In the genomic region with DNA sequence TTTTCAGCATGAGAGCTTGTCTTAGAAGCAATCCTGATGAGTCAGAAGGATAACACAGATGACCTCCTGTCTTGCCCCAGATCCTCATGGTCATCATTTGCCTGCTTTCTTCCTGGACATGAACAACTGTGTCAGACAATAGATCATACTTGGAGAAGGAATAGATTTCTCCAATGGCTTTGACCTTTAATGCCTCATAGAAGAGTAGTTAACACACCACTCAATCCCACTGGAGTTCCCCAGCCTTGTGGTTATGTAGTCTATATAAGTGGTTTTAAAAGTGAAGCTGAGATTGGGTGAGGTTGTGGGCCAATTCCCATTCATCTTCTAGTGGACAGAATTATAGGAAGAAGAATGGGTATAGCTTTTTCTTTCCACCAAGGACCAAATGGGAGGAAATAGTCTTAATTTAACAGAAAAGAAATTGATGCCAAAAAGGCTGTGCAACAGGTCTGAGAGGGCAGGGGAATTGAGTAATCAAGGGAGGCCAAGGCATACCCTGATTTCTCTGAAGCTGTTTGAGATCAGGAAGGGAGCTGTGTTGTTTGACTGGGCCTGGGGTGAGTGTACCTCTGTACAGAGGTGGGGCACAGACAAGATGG, we compare ENCODE assay signal across 15 cellular contexts. TPM values are rescaled to one million over a fixed set of nuclear protein-coding genes. Genes with fewer than 3 reads are reported as not detected.
A peak's percentile ranks its signal among the peaks of the same experiment; 100 is the strongest.
DNase-seq lines count a peak whose midpoint lies in the region; ATAC-seq and TF ChIP-seq lines count a peak whose summit lies in the region.
"Had no signal": no experiment of that assay in that cellular context is flagged by ENCODE, and none has a peak within 500 bp of the region (broad histone marks: within the 10 kb centered on the region; RNA-seq: fewer than 3 reads in every experiment).

No MANE protein-coding gene starts in this region.

- H3K9me3 Mint-ChIP-seq in CD4-positive, alpha-beta memory T cell = no peaks in the 10 kb centered on the region
- no peaks in the 10 kb centered on the region for H3K9me3 Mint-ChIP-seq in endodermal cell
- H3K9me3 Mint-ChIP-seq: dendritic cell treated with granulocyte-macrophage colony-stimulating factor and Interleukin-4, amounts not matched to agents 40 ng/mL and 50 ng/mL, for 4 days; nephron had no signal

- peak overlapping the region in 4 of 7 donors; percentile 3 to 47 (median 34) for H3K27ac Mint-ChIP-seq in CD4-positive, alpha-beta memory T cell
- H3K27ac Mint-ChIP-seq in endodermal cell = peak overlapping the region; percentile 1
- H3K27ac Mint-ChIP-seq: dendritic cell treated with granulocyte-macrophage colony-stimulating factor and Interleukin-4, amounts not matched to agents 40 ng/mL and 50 ng/mL, for 4 days; nephron had no signal

- ATAC-seq in lung (ENCODE audit: insufficient read depth, low FRiP score) = peak; percentile 27
- no peak for ATAC-seq in HG03432 (IDR thresholded peaks at IDR 0.05; ENCODE audit: unreplicated experiment)
- no peak for ATAC-seq in GM21515 (IDR thresholded peaks at IDR 0.05; ENCODE audit: unreplicated experiment)

- no peak overlapping the region for H3K4me3 Mint-ChIP-seq in CD4-positive, alpha-beta memory T cell
- no peak overlapping the region for H3K4me3 Mint-ChIP-seq in endodermal cell
- H3K4me3 Mint-ChIP-seq: dendritic cell treated with granulocyte-macrophage colony-stimulating factor and Interleukin-4, amounts not matched to agents 40 ng/mL and 50 ng/mL, for 4 days; nephron had no signal

- no peak overlapping the region for H3K4me3 ChIP-seq in CD4-positive, alpha-beta memory T cell (ENCODE audit: low read length in 2 of 2)
- no peak overlapping the region for H3K4me3 ChIP-seq in endodermal cell (ENCODE audit: low read length)
- H3K4me3 ChIP-seq in lung = no peak overlapping the region

- intact Hi-C loops in CD4-positive, alpha-beta memory T cell (cut with micrococcal nuclease) = no loop called here

- H3K36me3 ChIP-seq in CD4-positive, alpha-beta memory T cell (ENCODE audit: insufficient read depth, low read length) = peaks cover 16% of the 10 kb centered on the region
- peaks cover 59% of the 10 kb centered on the region for H3K36me3 ChIP-seq in endodermal cell (ENCODE audit: control insufficient read depth, insufficient read depth, low read length)
- peaks cover 3 to 14% of the 10 kb centered on the region in 2 donors for H3K36me3 ChIP-seq in lung (ENCODE audit: control insufficient read depth in 2 of 2, insufficient read depth in 2 of 2, low read length in 2 of 2)

- no peak overlapping the region for H3K27ac ChIP-seq in CD4-positive, alpha-beta memory T cell (ENCODE audit: low read depth, low read length)
- H3K27ac ChIP-seq in endodermal cell (ENCODE audit: low read depth, low read length) = no peak overlapping the region
- no peak overlapping the region for H3K27ac ChIP-seq in lung (ENCODE audit: low read depth in 1 of 2, low read length in 1 of 2)
- H3K27ac ChIP-seq: C4-2B had no signal

- peaks cover 39 to 51% of the 10 kb centered on the region in 2 donors for H3K36me3 Mint-ChIP-seq in CD4-positive, alpha-beta memory T cell
- H3K36me3 Mint-ChIP-seq in endodermal cell (ENCODE audit: low read depth) = peaks cover 49% of the 10 kb centered on the region

- no peaks in the 10 kb centered on the region for H3K9me3 ChIP-seq in CD4-positive, alpha-beta memory T cell (ENCODE audit: control insufficient read depth in 1 of 2, low read length in 2 of 2)
- H3K9me3 ChIP-seq in endodermal cell (ENCODE audit: control insufficient read depth, low read length) (no peaks in the 10 kb centered on the region), lung (ENCODE audit: control insufficient read depth in 2 of 2, insufficient read depth in 1 of 2, low read length in 1 of 2) (no peaks in the 10 kb centered on the region)

- peaks cover 17 to 35% (median 26%) of the 10 kb centered on the region in 4 donors for H3K4me1 Mint-ChIP-seq in CD4-positive, alpha-beta memory T cell
- H3K4me1 Mint-ChIP-seq in endodermal cell = peaks cover 11% of the 10 kb centered on the region
- H3K4me1 Mint-ChIP-seq: nephron had no signal

- POLR2A ChIA-PET in CD4-positive, alpha-beta memory T cell (lab: Charles Lee; ENCODE audit: partially characterized antibody) = interaction anchor here (0.9 to 1.3 kb wide), 3 partner anchors 11 to 41 kb away, joined by 3 to 8 read pairs (median 3); partner anchors contain the start of gene MRPL24

- no peak overlapping the region for H3K9ac ChIP-seq in endodermal cell (ENCODE audit: extremely low read depth, low read length, poor library complexity, severe bottlenecking)

- H3K4me1 ChIP-seq in CD4-positive, alpha-beta memory T cell (ENCODE audit: insufficient read depth, low read length) = peaks cover 11% of the 10 kb centered on the region
- H3K4me1 ChIP-seq in endodermal cell (ENCODE audit: control insufficient read depth, insufficient read depth, low read length) (no peaks in the 10 kb centered on the region), lung (ENCODE audit: control insufficient read depth in 2 of 2, insufficient read depth in 2 of 2, low read length in 2 of 2) (peaks cover 0 to 8% of the 10 kb centered on the region in 2 donors)

- H3K27me3 ChIP-seq in CD4-positive, alpha-beta memory T cell (ENCODE audit: insufficient read depth, low read length) = no peaks in the 10 kb centered on the region
- H3K27me3 ChIP-seq in endodermal cell (ENCODE audit: control insufficient read depth, insufficient read depth, low read length, poor library complexity, severe bottlenecking) (no peaks in the 10 kb centered on the region), lung (ENCODE audit: control insufficient read depth, insufficient read depth) (no peaks in the 10 kb centered on the region)

- TF ChIP-seq CTCF in endodermal cell (conservative IDR thresholded peaks at IDR 0.05) = no peak
- no peak for TF ChIP-seq CTCF in lung (IDR thresholded peaks at IDR 0.05; ENCODE audit: control extremely low read depth, extremely low read depth)

- DNase-seq in CD4-positive, alpha-beta memory T cell = no peak
- DNase-seq in LHCN-M2 (ENCODE audit: low read depth) = peak; percentile 96
- DNase-seq in endodermal cell = no peak
- DNase-seq in lung (ENCODE audit: low spot score) = no peak
- no peak for DNase-seq in SHP77 (lab: John Stamatoyannopoulos, UW)
- DNase-seq in activated effector memory CD4-positive, alpha-beta T cell treated with anti-CD3 and anti-CD28 coated beads, Interleukin-2, amount 50 U/mL, for 16 hours = no peak
- DNase-seq: KBM-7, NCI-H1694, NCI-H69 had no signal

- CTCF ChIA-PET in CD4-positive, alpha-beta memory T cell (lab: Charles Lee; ENCODE audit: partially characterized antibody) = interaction anchor here (2.0 to 3.4 kb wide), 3 partner anchors 55 to 79 kb away, joined by 7 to 12 read pairs (median 11); partner anchors contain the start of gene NTRK1

- no peaks in the 10 kb centered on the region for H3K27me3 Mint-ChIP-seq in CD4-positive, alpha-beta memory T cell
- no peaks in the 10 kb centered on the region for H3K27me3 Mint-ChIP-seq in endodermal cell (ENCODE audit: insufficient read depth)
- H3K27me3 Mint-ChIP-seq: dendritic cell treated with granulocyte-macrophage colony-stimulating factor and Interleukin-4, amounts not matched to agents 40 ng/mL and 50 ng/mL, for 4 days had no signal

RNA-seq across cellular contexts. Expression of gene PRCC, which starts 14.4 kb away (rescaled TPM):
- total RNA-seq in CD4-positive, alpha-beta memory T cell = 10 to 100 TPM; 60.9 to 61.3 TPM
- polyA plus RNA-seq in CD4-positive, alpha-beta memory T cell = 10 to 100 TPM; 32.8 to 52.7 TPM
- total RNA-seq in LHCN-M2 (2014; rRNA removed) = 36.8 and 44.4 TPM in 2 replicates
- polyA plus RNA-seq in LHCN-M2 (2012) = 44.1 TPM
- total RNA-seq in endodermal cell = 100 to 1,000 TPM; 108 to 111 TPM
- polyA plus RNA-seq in endodermal cell (2013, experiment 1 of 2) = 81.7 TPM
- polyA plus RNA-seq in endodermal cell (2013, experiment 2 of 2) = 91.9 TPM
- 10 to 100 TPM; 38.5 to 52.7 TPM for total RNA-seq in lung
- 10 to 100 TPM; 36.2 to 40.0 TPM for polyA plus RNA-seq in lung

RNA-seq across cellular contexts. Expression of gene HDGF, which starts 30.2 kb away (rescaled TPM):
- 10 to 100 TPM; 93.3 to 97.0 TPM for total RNA-seq in CD4-positive, alpha-beta memory T cell
- polyA plus RNA-seq in CD4-positive, alpha-beta memory T cell = 10 to 100 TPM; 23.8 to 49.3 TPM
- 327 and 339 TPM in 2 replicates for total RNA-seq in LHCN-M2 (2014; rRNA removed)
- 270 TPM for polyA plus RNA-seq in LHCN-M2 (2012)
- 100 to 1,000 TPM; 493 to 495 TPM for total RNA-seq in endodermal cell
- 307 TPM for polyA plus RNA-seq in endodermal cell (2013, experiment 1 of 2)
- polyA plus RNA-seq in endodermal cell (2013, experiment 2 of 2) = 299 TPM
- 100 to 1,000 TPM; 184 to 187 TPM for total RNA-seq in lung
- polyA plus RNA-seq in lung = 100 to 1,000 TPM; 104 to 226 TPM

RNA-seq across cellular contexts. Expression of gene SH2D2A, which starts 35.0 kb away (rescaled TPM):
- total RNA-seq in CD4-positive, alpha-beta memory T cell = 10 to 100 TPM; 55.1 to 63.6 TPM
- 10 to 100 TPM; 29.1 to 53.9 TPM for polyA plus RNA-seq in CD4-positive, alpha-beta memory T cell
- total RNA-seq in LHCN-M2 (2014; rRNA removed) (not detected in 2 replicates), endodermal cell (1 to 10 TPM; 2.4 to 7.7 TPM), lung (1 to 10 TPM; 1.6 to 2.4 TPM)
- not detected for polyA plus RNA-seq in LHCN-M2 (2012)
- polyA plus RNA-seq in endodermal cell (2013, experiment 1 of 2) = 3.0 TPM
- 1.9 TPM for polyA plus RNA-seq in endodermal cell (2013, experiment 2 of 2)
- 1 to 10 TPM; 1.1 to 3.0 TPM for polyA plus RNA-seq in lung
- total RNA-seq: skeletal muscle tissue had no signal

RNA-seq across cellular contexts. Expression of gene MRPL24, which starts 40.8 kb away (rescaled TPM):
- 10 to 100 TPM; 44.1 to 47.4 TPM for total RNA-seq in CD4-positive, alpha-beta memory T cell
- polyA plus RNA-seq in CD4-positive, alpha-beta memory T cell = 100 to 1,000 TPM in 1 of 2 donors, 10 to 100 TPM in 1; 86.7 to 150 TPM
- total RNA-seq in LHCN-M2 (2014; rRNA removed) (80.4 and 86.1 TPM in 2 replicates), endodermal cell (10 to 100 TPM; 32.2 to 35.5 TPM), lung (10 to 100 TPM; 26.7 to 65.4 TPM)
- 124 TPM for polyA plus RNA-seq in LHCN-M2 (2012)
- polyA plus RNA-seq in endodermal cell (2013, experiment 1 of 2) = 34.7 TPM
- polyA plus RNA-seq in endodermal cell (2013, experiment 2 of 2) = 30.8 TPM
- 100 to 1,000 TPM in 1 of 2 donors, 10 to 100 TPM in 1; 93.6 to 120 TPM for polyA plus RNA-seq in lung

RNA-seq across cellular contexts. Expression of gene ISG20L2, which starts 53.1 kb away (rescaled TPM):
- 10 to 100 TPM; 47.9 to 53.1 TPM for total RNA-seq in CD4-positive, alpha-beta memory T cell
- 10 to 100 TPM; 11.4 to 19.3 TPM for polyA plus RNA-seq in CD4-positive, alpha-beta memory T cell
- 14.2 and 25.6 TPM in 2 replicates for total RNA-seq in LHCN-M2 (2014; rRNA removed)
- 15.8 TPM for polyA plus RNA-seq in LHCN-M2 (2012)
- total RNA-seq in endodermal cell = 10 to 100 TPM; 37.2 to 39.9 TPM
- polyA plus RNA-seq in endodermal cell (2013, experiment 1 of 2) = 31.9 TPM
- polyA plus RNA-seq in endodermal cell (2013, experiment 2 of 2) = 32.0 TPM
- total RNA-seq in lung = 10 to 100 TPM; 11.3 to 26.3 TPM
- 10 to 100 TPM in 1 of 2 donors, 1 to 10 TPM in 1; 9.3 to 24.2 TPM for polyA plus RNA-seq in lung

Comparison
In these comparisons a context has a peak if more than half of its experiments do, and no peak if none do; other contexts are left out.
1. RNA of gene SH2D2A, which starts 35.0 kb away (total RNA-seq): 55.1 to 63.6 TPM in CD4-positive, alpha-beta memory T cell; 2.4 to 7.7 TPM in endodermal cell, 1.6 to 2.4 TPM in lung and not detected in LHCN-M2; every median in the first group is over 4 times any median in the second.